In genomic region chr12:51067771-51068170, GRCh38 we compare ENCODE assay signal across 15 cellular contexts. TPM values are rescaled to one million over a fixed set of nuclear protein-coding genes. Genes with fewer than 3 reads are reported as not detected.
A peak's percentile ranks its signal among the peaks of the same experiment; 100 is the strongest.
DNase-seq lines count a peak whose midpoint lies in the region; ATAC-seq and TF ChIP-seq lines count a peak whose summit lies in the region.
"Had no signal": no experiment of that assay in that cellular context is flagged by ENCODE, and none has a peak within 500 bp of the region (broad histone marks: within the 10 kb centered on the region; RNA-seq: fewer than 3 reads in every experiment).

No MANE protein-coding gene starts in this region.

- H3K4me3 Mint-ChIP-seq in activated CD4-positive, alpha-beta T cell treated with anti-CD3 and anti-CD28 coated beads for 36 hours: no peak overlapping the region
- no peak overlapping the region for H3K4me3 Mint-ChIP-seq in T-cell
- H3K4me3 Mint-ChIP-seq: B cell; CD8-positive, alpha-beta memory T cell; GM23338 had no signal

- H2AFZ ChIP-seq in trophoblast cell (ENCODE audit: insufficient read depth, low read length, poor library complexity): no peak overlapping the region
- H2AFZ ChIP-seq: GM23338 had no signal

- no peak overlapping the region for H3K4ac ChIP-seq in trophoblast cell (ENCODE audit: low read depth, low read length)

- H3K36me3 ChIP-seq in trophoblast cell (ENCODE audit: control insufficient read depth in 1 of 2, insufficient read depth in 2 of 2, low read length in 2 of 2): peaks cover 45 to 80% of the 10 kb centered on the region in 2 experiments

- no peak for TF ChIP-seq CTCF in RWPE1 (conservative IDR thresholded peaks at IDR 0.05; ENCODE audit: low read depth)

- H3K4me1 Mint-ChIP-seq in activated CD4-positive, alpha-beta T cell treated with anti-CD3 and anti-CD28 coated beads for 36 hours: no peaks in the 10 kb centered on the region
- no peaks in the 10 kb centered on the region for H3K4me1 Mint-ChIP-seq in T-cell
- H3K4me1 Mint-ChIP-seq: B cell; CD8-positive, alpha-beta memory T cell; GM23338 had no signal

- H3K27ac ChIP-seq in RWPE1 (peak overlapping the region; percentile 12; the same call in 1 of the 2 replicates), trophoblast cell (ENCODE audit: low read depth, low read length) (no peak overlapping the region)

- ATAC-seq in activated CD4-positive, alpha-beta T cell treated with anti-CD3 and anti-CD28 coated beads for 36 hours: no peak
- ATAC-seq in T-cell (replicated peaks in 1 of 4): no peak
- ATAC-seq: GM23338 had no signal

- no peak overlapping the region for H3K9ac ChIP-seq in trophoblast cell (ENCODE audit: low read length)
- H3K9ac ChIP-seq: BLaER1 treated with 17β-estradiol and CSF1 and Interleukin-3, amounts not matched to agents 10 nM and 100 nM had no signal

- DNase-seq in activated CD4-positive, alpha-beta T cell treated with anti-CD3 and anti-CD28 coated beads for 36 hours: no peak
- no peak for DNase-seq in activated CD4-positive, alpha-beta T cell treated with anti-CD3 and anti-CD28 coated beads, Interleukin-2, amount 50 U/mL, for 48 hours
- DNase-seq in RWPE1 (ENCODE audit: low spot score) (no peak), erythroblast (lab: John Stamatoyannopoulos, UW) (peak; percentile 43 to 57), trophoblast cell (peak; percentile 44 to 84), NCI-H446 (lab: John Stamatoyannopoulos, UW) (no peak), AG20443 (ENCODE audit: low spot score) (no peak), T-cell (no peak)
- DNase-seq: 8988T; CD8-positive, alpha-beta memory T cell; COR-L47; HCEC 1CT had no signal

- H3K9me3 ChIP-seq in trophoblast cell (ENCODE audit: insufficient read depth, low read depth, low read length): no peaks in the 10 kb centered on the region
- H3K9me3 ChIP-seq: BLaER1 treated with 17β-estradiol and CSF1 and Interleukin-3, amounts not matched to agents 10 nM and 100 nM had no signal

- no CpG with 5 or more reads among the region's 7 CpGs for WGBS in trophoblast cell (ENCODE audit: extremely low coverage, insufficient coverage, insufficient read length)

- H3K4me1 ChIP-seq in trophoblast cell (ENCODE audit: control insufficient read depth in 1 of 2, insufficient read depth in 2 of 2, low read length in 2 of 2): peaks cover 2% of the 10 kb centered on the region in 2 experiments

- no peaks in the 10 kb centered on the region for H3K27me3 Mint-ChIP-seq in activated CD4-positive, alpha-beta T cell treated with anti-CD3 and anti-CD28 coated beads for 36 hours
- H3K27me3 Mint-ChIP-seq in T-cell: no peaks in the 10 kb centered on the region
- H3K27me3 Mint-ChIP-seq: B cell; CD8-positive, alpha-beta memory T cell had no signal

- H2BK5ac ChIP-seq in trophoblast cell (ENCODE audit: low read depth, low read length, poor library complexity): no peak overlapping the region

- H2BK12ac ChIP-seq in trophoblast cell (ENCODE audit: low read length): no peak overlapping the region

- no peak overlapping the region for H3K18ac ChIP-seq in trophoblast cell (ENCODE audit: low read length)

- no peak overlapping the region for H4K12ac ChIP-seq in trophoblast cell (ENCODE audit: low read depth, low read length)

- peaks cover 2% of the 10 kb centered on the region for H3K79me1 ChIP-seq in trophoblast cell (ENCODE audit: low read length)

- no peaks in the 10 kb centered on the region for H3K9me3 Mint-ChIP-seq in activated CD4-positive, alpha-beta T cell treated with anti-CD3 and anti-CD28 coated beads for 36 hours (ENCODE audit: low read depth)
- no peaks in the 10 kb centered on the region for H3K9me3 Mint-ChIP-seq in T-cell
- H3K9me3 Mint-ChIP-seq: CD8-positive, alpha-beta memory T cell; GM23338 had no signal

- no peak overlapping the region for H3K4me3 ChIP-seq in trophoblast cell (ENCODE audit: low read depth, low read length)
- H3K4me3 ChIP-seq: BLaER1 treated with 17β-estradiol and CSF1 and Interleukin-3, amounts not matched to agents 10 nM and 100 nM; GM23338 had no signal

- no peak overlapping the region for H3K23ac ChIP-seq in trophoblast cell (ENCODE audit: low read length)

- H4K8ac ChIP-seq in trophoblast cell (ENCODE audit: low read depth, low read length): no peak overlapping the region

- intact Hi-C loops in activated CD4-positive, alpha-beta T cell treated with anti-CD3 and anti-CD28 coated beads for 36 hours (cut with DNase I, micrococcal nuclease): no loop called here

- H3K36me3 Mint-ChIP-seq in activated CD4-positive, alpha-beta T cell treated with anti-CD3 and anti-CD28 coated beads for 36 hours (ENCODE audit: low read depth): peaks cover 34% of the 10 kb centered on the region
- H3K36me3 Mint-ChIP-seq in T-cell: peaks cover 38% of the 10 kb centered on the region

- H3K27me3 ChIP-seq in trophoblast cell (ENCODE audit: insufficient read depth, low read length): no peaks in the 10 kb centered on the region
- H3K27me3 ChIP-seq: BLaER1 treated with 17β-estradiol and CSF1 and Interleukin-3, amounts not matched to agents 10 nM and 100 nM had no signal

- H3K4me2 ChIP-seq in trophoblast cell (ENCODE audit: low read length): no peak overlapping the region
- H3K4me2 ChIP-seq: BLaER1 treated with 17β-estradiol and CSF1 and Interleukin-3, amounts not matched to agents 10 nM and 100 nM; GM23338 had no signal

- H3K14ac ChIP-seq in trophoblast cell (ENCODE audit: low read length): no peak overlapping the region

- no peak overlapping the region for H4K91ac ChIP-seq in trophoblast cell (ENCODE audit: low read depth, low read length)

- H3K79me2 ChIP-seq in trophoblast cell (ENCODE audit: control insufficient read depth, insufficient read depth, low read length, poor library complexity): no peaks in the 10 kb centered on the region

- peak overlapping the region; percentile 63 for H3K27ac Mint-ChIP-seq in activated CD4-positive, alpha-beta T cell treated with anti-CD3 and anti-CD28 coated beads for 36 hours
- no peak overlapping the region for H3K27ac Mint-ChIP-seq in T-cell
- H3K27ac Mint-ChIP-seq: B cell, GM23338 had no signal

- POLR2A ChIA-PET in activated CD4-positive, alpha-beta T cell treated with anti-CD3 and anti-CD28 coated beads for 36 hours (lab: Charles Lee): interaction anchor here (0.6 kb wide), 1 partner anchor 227 kb away, joined by 5 read pairs; no protein-coding TSS in a partner anchor
- POLR2A ChIA-PET in RWPE1 (lab: Yijun Ruan, JAX; ENCODE audit: low non-redundant PET) (no interaction called here), T-cell (lab: Charles Lee) (no interaction called here)

- no peak overlapping the region for H2AK5ac ChIP-seq in trophoblast cell (ENCODE audit: low read length)

- CTCF ChIA-PET in activated CD4-positive, alpha-beta T cell treated with anti-CD3 and anti-CD28 coated beads for 36 hours (lab: Charles Lee): interaction anchor here (1.3 kb wide), 1 partner anchor 273 kb away, joined by 4 read pairs; no protein-coding TSS in a partner anchor
- CTCF ChIA-PET in RWPE1 (lab: Yijun Ruan, JAX) (no interaction called here), T-cell (lab: Charles Lee) (no interaction called here)

- no peak overlapping the region for H2BK120ac ChIP-seq in trophoblast cell (ENCODE audit: insufficient read depth, low read length, poor library complexity)

- TF ChIP-seq POLR2A in erythroblast (IDR thresholded peaks at IDR 0.05; ENCODE audit: low read length): no peak

RNA-seq across cellular contexts. Expression of gene CSRNP2, which starts 15.6 kb away (rescaled TPM):
- 10 to 100 TPM; 12.8 to 13.6 TPM for total RNA-seq in activated CD4-positive, alpha-beta T cell treated with anti-CD3 and anti-CD28 coated beads for 36 hours
- polyA plus RNA-seq in trophoblast cell (2013): 24.1 and 24.9 TPM in 2 replicates
- 10 to 100 TPM; 24.4 to 37.3 (median 34.3) TPM for total RNA-seq in T-cell

RNA-seq across cellular contexts. Expression of gene LETMD1, which starts 19.6 kb away (rescaled TPM):
- 10 to 100 TPM; 69.6 to 79.6 TPM for total RNA-seq in activated CD4-positive, alpha-beta T cell treated with anti-CD3 and anti-CD28 coated beads for 36 hours
- 21.3 TPM in 2 replicates for polyA plus RNA-seq in trophoblast cell (2013)
- 10 to 100 TPM; 70.9 to 87.5 (median 71.9) TPM for total RNA-seq in T-cell

RNA-seq across cellular contexts. Expression of gene SLC11A2, which starts 41.6 kb away (rescaled TPM):
- total RNA-seq in activated CD4-positive, alpha-beta T cell treated with anti-CD3 and anti-CD28 coated beads for 36 hours: 10 to 100 TPM; 31.0 to 32.9 TPM
- 33.1 and 33.8 TPM in 2 replicates for polyA plus RNA-seq in trophoblast cell (2013)
- 10 to 100 TPM; 46.5 to 62.2 (median 52.3) TPM for total RNA-seq in T-cell

Comparison
In these comparisons a context has a peak if more than half of its experiments do, and no peak if none do; other contexts are left out.
1. DNase-seq: peak in erythroblast (2 of 2) and trophoblast cell (2 of 2); none in activated CD4-positive, alpha-beta T cell treated with anti-CD3 and anti-CD28 coated beads for 36 hours (single experiment), activated CD4-positive, alpha-beta T cell treated with anti-CD3 and anti-CD28 coated beads, Interleukin-2, amount 50 U/mL, for 48 hours (0 of 2), RWPE1 (single experiment), NCI-H446 (0 of 2), AG20443 (single experiment) and T-cell (0 of 34).